In genomic region chr7:128063025-128063560, GRCh38 we compare ENCODE assay signal across 1 cellular context.
TF ChIP-seq lines count a peak whose summit lies in the region.

No MANE protein-coding gene starts in this region.

TF ChIP-seq in SK-N-SH treated with all-trans-retinoic acid at 6 μM for 48 hours, 23 proteins besides CTCF, POLR2A, EP300 and RAD21 (continued from another document):
- no peak for TF ChIP-seq TSHZ2 (CRISPR knock-in tag; IDR thresholded peaks at IDR 0.05)
- no peak for TF ChIP-seq PATZ1 (CRISPR knock-in tag; IDR thresholded peaks at IDR 0.05; ENCODE audit: borderline replicate concordance)
- no peak for TF ChIP-seq ZFP3 (CRISPR knock-in tag; IDR thresholded peaks at IDR 0.05)
- no peak for TF ChIP-seq PPARA (CRISPR knock-in tag; IDR thresholded peaks at IDR 0.05; ENCODE audit: borderline replicate concordance)
- no peak for TF ChIP-seq BACH2 (CRISPR knock-in tag; IDR thresholded peaks at IDR 0.05; ENCODE audit: borderline replicate concordance)
- TF ChIP-seq RARB (CRISPR knock-in tag; IDR thresholded peaks at IDR 0.05), result no peak
- no peak for TF ChIP-seq ZFP30 (CRISPR knock-in tag; IDR thresholded peaks at IDR 0.05)
- TF ChIP-seq ZNF565 (CRISPR knock-in tag; conservative IDR thresholded peaks at IDR 0.05; ENCODE audit: low read depth), result no peak
- no peak for TF ChIP-seq OSR1 (CRISPR knock-in tag; IDR thresholded peaks at IDR 0.05)
- TF ChIP-seq ZNF70 (CRISPR knock-in tag; IDR thresholded peaks at IDR 0.05), result no peak
- TF ChIP-seq POU6F1 (CRISPR knock-in tag; IDR thresholded peaks at IDR 0.05; ENCODE audit: borderline replicate concordance, low read depth), result no peak
